In the genomic region with DNA sequence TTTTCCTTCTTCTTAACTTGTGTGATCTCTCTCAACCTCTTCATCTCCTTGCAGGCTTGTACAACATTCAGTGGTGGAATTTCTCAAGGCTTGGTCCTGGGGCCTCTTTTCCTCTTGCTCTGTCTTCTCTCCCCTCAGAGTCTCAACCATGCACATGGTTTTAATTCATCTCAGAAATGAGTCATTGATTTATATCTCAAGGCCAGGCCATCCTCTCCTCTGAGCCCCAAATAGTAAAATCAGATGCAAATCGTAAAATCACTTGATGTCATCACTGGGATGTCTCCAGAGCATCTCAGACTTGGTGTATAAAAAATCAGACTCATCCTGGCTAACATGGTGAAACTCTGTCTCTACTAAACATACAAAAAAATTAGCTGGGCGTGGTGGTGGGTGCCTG, we compare ENCODE assay signal across 21 cellular contexts.
DNase-seq lines count a peak whose midpoint lies in the region; ATAC-seq and TF ChIP-seq lines count a peak whose summit lies in the region.
"Had no signal": no experiment of that assay in that cellular context is flagged by ENCODE, and none has a peak within 500 bp of the region (broad histone marks: within the 10 kb centered on the region; RNA-seq: fewer than 3 reads in every experiment).

No MANE protein-coding gene starts in this region.

- DNase-seq in stimulated activated naive CD8-positive, alpha-beta T cell treated with anti-CD3 and anti-CD28 coated beads, Interleukin-15, Interleukin-2, amounts not matched to agents 100 U/mL and 50 U/mL, for 24 hours: no peak
- DNase-seq in stimulated activated naive CD8-positive, alpha-beta T cell treated with anti-CD3 and anti-CD28 coated beads, Interleukin-15, amount 100 ng/mL, for 72 hours: no peak
- DNase-seq in NCI-H526 (lab: John Stamatoyannopoulos, UW) (peak; percentile 49 to 61), fibroblast of the conjunctiva (ENCODE audit: low read depth) (peak; percentile 58), NCI-H748 treated with DMSO at 0.1 percent for 48 hours (lab: John Stamatoyannopoulos, UW) (no peak), mucosa of descending colon (no peak), osteoblast (ENCODE audit: insufficient read length, low spot score, missing footprints) (no peak)
- DNase-seq: AML-193; Calu3; CD4-positive, CD25-positive, alpha-beta regulatory T cell; GF-D8; H7; MV-4-11; NCI-H1436 treated with DMSO at 0.1 percent for 48 hours; NCI-H226; NCI-H774; PC-9; T-helper 1 cell had no signal

- H3K4me1 ChIP-seq in mucosa of descending colon (ENCODE audit: low read depth): no peaks in the 10 kb centered on the region
- peaks cover 5% of the 10 kb centered on the region for H3K4me1 ChIP-seq in osteoblast (ENCODE audit: insufficient read depth, low read length)

- no peak overlapping the region for H2AFZ ChIP-seq in osteoblast (ENCODE audit: low read length)
- H2AFZ ChIP-seq: PC-9 had no signal

- no peak overlapping the region for H3K4me3 Mint-ChIP-seq in stimulated activated naive CD8-positive, alpha-beta T cell treated with anti-CD3 and anti-CD28 coated beads, Interleukin-15, amount 100 ng/mL, for 72 hours
- H3K4me3 Mint-ChIP-seq: CD4-positive, CD25-positive, alpha-beta regulatory T cell had no signal

- H3K4me3 ChIP-seq in mucosa of descending colon: no peak overlapping the region
- no peak overlapping the region for H3K4me3 ChIP-seq in osteoblast (ENCODE audit: insufficient read depth, low read length)
- H3K4me3 ChIP-seq: PC-9, SK-N-MC had no signal

- no peaks in the 10 kb centered on the region for H3K36me3 ChIP-seq in mucosa of descending colon (ENCODE audit: low read depth)
- no peaks in the 10 kb centered on the region for H3K36me3 ChIP-seq in osteoblast (ENCODE audit: insufficient read depth, low read length)

- H3K9me3 ChIP-seq in mucosa of descending colon (no peaks in the 10 kb centered on the region), osteoblast (ENCODE audit: low read depth, low read length) (no peaks in the 10 kb centered on the region)

- no peaks in the 10 kb centered on the region for H3K79me2 ChIP-seq in osteoblast (ENCODE audit: insufficient read depth, low read length)

- TF ChIP-seq CTCF in mucosa of descending colon (IDR thresholded peaks at IDR 0.05) (no peak), osteoblast (IDR thresholded peaks at IDR 0.05; ENCODE audit: extremely low read depth, low read depth, low read length) (no peak)

- H3K27ac ChIP-seq in osteoblast (ENCODE audit: low read depth, low read length): no peak overlapping the region
- H3K27ac ChIP-seq: 22Rv1, PC-9, SK-N-MC had no signal

- no peaks in the 10 kb centered on the region for H3K27me3 ChIP-seq in osteoblast (ENCODE audit: insufficient read depth, low read length)

- intact Hi-C loops in mucosa of descending colon (cut with DNase I, micrococcal nuclease): loop anchor here in 1 of 2 donors (10.0 kb wide), 1 partner anchor 391 kb away; no protein-coding TSS in a partner anchor

- no peaks in the 10 kb centered on the region for H3K9me3 Mint-ChIP-seq in stimulated activated naive CD8-positive, alpha-beta T cell treated with anti-CD3 and anti-CD28 coated beads, Interleukin-15, amount 100 ng/mL, for 72 hours

- no peak overlapping the region for H3K4me2 ChIP-seq in osteoblast (ENCODE audit: insufficient read depth, low read length)
- H3K4me2 ChIP-seq: PC-9 had no signal

- peaks cover 12% of the 10 kb centered on the region for H3K27me3 Mint-ChIP-seq in stimulated activated naive CD8-positive, alpha-beta T cell treated with anti-CD3 and anti-CD28 coated beads, Interleukin-15, amount 100 ng/mL, for 72 hours

- no peaks in the 10 kb centered on the region for H4K20me1 ChIP-seq in osteoblast (ENCODE audit: insufficient read depth, low read length)

- H3K27ac Mint-ChIP-seq in stimulated activated naive CD8-positive, alpha-beta T cell treated with anti-CD3 and anti-CD28 coated beads, Interleukin-15, amount 100 ng/mL, for 72 hours: no peak overlapping the region
- H3K27ac Mint-ChIP-seq: CD4-positive, CD25-positive, alpha-beta regulatory T cell had no signal

- H3K4me1 Mint-ChIP-seq in stimulated activated naive CD8-positive, alpha-beta T cell treated with anti-CD3 and anti-CD28 coated beads, Interleukin-15, amount 100 ng/mL, for 72 hours: no peaks in the 10 kb centered on the region
- H3K4me1 Mint-ChIP-seq: CD4-positive, CD25-positive, alpha-beta regulatory T cell had no signal

- peak; percentile 14 for ATAC-seq in stimulated activated naive CD8-positive, alpha-beta T cell treated with anti-CD3 and anti-CD28 coated beads, Interleukin-15, Interleukin-2, amounts not matched to agents 100 U/mL and 50 U/mL, for 24 hours
- no peak for ATAC-seq in stimulated activated naive CD8-positive, alpha-beta T cell treated with anti-CD3 and anti-CD28 coated beads, Interleukin-15, amount 100 ng/mL, for 72 hours
- no peak for ATAC-seq in HG03175 (IDR thresholded peaks at IDR 0.05; ENCODE audit: unreplicated experiment)
- no peak for ATAC-seq in mucosa of descending colon

Comparison
In these comparisons a context has a peak if more than half of its experiments do, and no peak if none do; other contexts are left out.
1. DNase-seq: peak in NCI-H526 (2 of 2) and fibroblast of the conjunctiva (single experiment); none in stimulated activated naive CD8-positive, alpha-beta T cell treated with anti-CD3 and anti-CD28 coated beads, Interleukin-15, Interleukin-2, amounts not matched to agents 100 U/mL and 50 U/mL, for 24 hours (single experiment), stimulated activated naive CD8-positive, alpha-beta T cell treated with anti-CD3 and anti-CD28 coated beads, Interleukin-15, amount 100 ng/mL, for 72 hours (0 of 2), NCI-H748 treated with DMSO at 0.1 percent for 48 hours (single experiment), mucosa of descending colon (0 of 3) and osteoblast (single experiment).